ENCODE assay signal across 14 cellular contexts in genomic region chr5:68304421-68305052, GRCh38.
DNase-seq lines count a peak whose midpoint lies in the region; ATAC-seq and TF ChIP-seq lines count a peak whose summit lies in the region.
"Had no signal": no experiment of that assay in that cellular context is flagged by ENCODE, and none has a peak within 500 bp of the region (broad histone marks: within the 10 kb centered on the region; RNA-seq: fewer than 3 reads in every experiment).

No MANE protein-coding gene starts in this region.

- TF ChIP-seq CTCF in A673 (conservative IDR thresholded peaks at IDR 0.05; ENCODE audit: low read depth, low read length), result no peak
- no peak for TF ChIP-seq CTCF in hepatocyte (IDR thresholded peaks at IDR 0.05; ENCODE audit: poor library complexity)

- DNase-seq in A673 (ENCODE audit: low spot score) (peak; percentile 28), EL (peak; percentile 58), hepatocyte (ENCODE audit: low spot score) (peak; percentile 47), putamen (ENCODE audit: low spot score) (no peak), HEK293T (ENCODE audit: extremely low spot score) (no peak)
- no peak for DNase-seq in activated effector memory CD4-positive, alpha-beta T cell treated with anti-CD3 and anti-CD28 coated beads, Interleukin-2, amount 50 U/mL, for 16 hours
- DNase-seq: DMS79 treated with DMSO at 0.1 percent for 48 hours, hippocampal formation, KG1, NCI-H187 treated with DMSO at 0.1 percent for 48 hours, WERI-Rb-1 had no signal

- CTCF ChIA-PET in A673 (lab: Charles Lee), result no interaction called here
- CTCF ChIA-PET in HEK293T (lab: Yijun Ruan, JAX), result no interaction called here

- H3K4me3 ChIP-seq in A673 (ENCODE audit: low read depth, low read length, poor library complexity, severe bottlenecking) (no peak overlapping the region), hepatocyte (no peak overlapping the region)

- BruUV-seq in A673 (replicated peaks; lab: Mats Ljungman, UMichigan), result no TSS peak

- peaks cover 11% of the 10 kb centered on the region for H3K79me2 ChIP-seq in hepatocyte

- ATAC-seq in SK-N-SH treated with all-trans-retinoic acid at 6 μM for 48 hours, result peak; percentile 37
- no peak for ATAC-seq in GM21381 (IDR thresholded peaks at IDR 0.05; ENCODE audit: unreplicated experiment)

- H3K36me3 ChIP-seq in A673 (ENCODE audit: insufficient read depth, low read length, poor library complexity, severe bottlenecking) (peaks cover under 1% of the 10 kb centered on the region), hepatocyte (replicated peaks; ENCODE audit: insufficient read depth, low read depth) (no peaks in the 10 kb centered on the region)
- H3K36me3 ChIP-seq: WERI-Rb-1 had no signal

- H2AFZ ChIP-seq in hepatocyte, result no peak overlapping the region

- no peaks in the 10 kb centered on the region for H3K9me3 ChIP-seq in A673 (ENCODE audit: low read depth, low read length, poor library complexity, severe bottlenecking)
- no peaks in the 10 kb centered on the region for H3K9me3 ChIP-seq in hepatocyte (ENCODE audit: low read depth)

- no peaks in the 10 kb centered on the region for H3K9me2 ChIP-seq in hepatocyte (replicated peaks; ENCODE audit: insufficient read depth)

- 53% methylated on average over 3 of the region's 3 CpGs for WGBS in hepatocyte (ENCODE audit: low lambda C conversion rate, missing lambda C conversion rate)

- H3K27me3 ChIP-seq in A673 (replicated peaks; ENCODE audit: insufficient read depth, low read depth, low read length, poor library complexity) (no peaks in the 10 kb centered on the region), hepatocyte (no peaks in the 10 kb centered on the region)

- H4K20me1 ChIP-seq in hepatocyte (ENCODE audit: insufficient read depth, poor library complexity, severe bottlenecking), result no peaks in the 10 kb centered on the region

- H3K4me2 ChIP-seq in hepatocyte, result no peak overlapping the region

- H3K27ac ChIP-seq in A673 (ENCODE audit: low read depth, low read length, poor library complexity, severe bottlenecking), result no peak overlapping the region
- H3K27ac ChIP-seq in hepatocyte, result peak overlapping the region; percentile 45
- H3K27ac ChIP-seq: C4-2B, WERI-Rb-1 had no signal

- intact Hi-C loops in A673 (cut with micrococcal nuclease; ENCODE audit: unreplicated experiment), result no loop called here

- peaks cover 10% of the 10 kb centered on the region for H3K4me1 ChIP-seq in A673 (ENCODE audit: insufficient read depth, low read length, poor library complexity, severe bottlenecking)
- H3K4me1 ChIP-seq in hepatocyte (ENCODE audit: insufficient read depth), result peaks cover 18% of the 10 kb centered on the region

- POLR2A ChIA-PET in A673 (lab: Charles Lee; ENCODE audit: low non-redundant PET) (interaction anchor here (1.1 kb wide), 1 partner anchor 14 kb away, joined by 3 read pairs; no protein-coding TSS in a partner anchor), HEK293T (lab: Yijun Ruan, JAX) (no interaction called here)

TF ChIP-seq in SK-N-SH treated with all-trans-retinoic acid at 6 μM for 48 hours, 23 proteins besides CTCF, POLR2A, EP300 and RAD21 (continues in another document):
- no peak for TF ChIP-seq BACH2 (CRISPR knock-in tag; IDR thresholded peaks at IDR 0.05; ENCODE audit: borderline replicate concordance)
- TF ChIP-seq TSHZ2 (CRISPR knock-in tag; IDR thresholded peaks at IDR 0.05), result no peak
- peak; percentile 25; the same call in 1 of the 2 replicates for TF ChIP-seq ZC3H10 (CRISPR knock-in tag; IDR thresholded peaks at IDR 0.05)
- TF ChIP-seq TOX (CRISPR knock-in tag; IDR thresholded peaks at IDR 0.05; ENCODE audit: borderline replicate concordance), result 0 out of 2 replicates have a peak, but pooled peaks have one; percentile 33
- TF ChIP-seq, protein P1, sequence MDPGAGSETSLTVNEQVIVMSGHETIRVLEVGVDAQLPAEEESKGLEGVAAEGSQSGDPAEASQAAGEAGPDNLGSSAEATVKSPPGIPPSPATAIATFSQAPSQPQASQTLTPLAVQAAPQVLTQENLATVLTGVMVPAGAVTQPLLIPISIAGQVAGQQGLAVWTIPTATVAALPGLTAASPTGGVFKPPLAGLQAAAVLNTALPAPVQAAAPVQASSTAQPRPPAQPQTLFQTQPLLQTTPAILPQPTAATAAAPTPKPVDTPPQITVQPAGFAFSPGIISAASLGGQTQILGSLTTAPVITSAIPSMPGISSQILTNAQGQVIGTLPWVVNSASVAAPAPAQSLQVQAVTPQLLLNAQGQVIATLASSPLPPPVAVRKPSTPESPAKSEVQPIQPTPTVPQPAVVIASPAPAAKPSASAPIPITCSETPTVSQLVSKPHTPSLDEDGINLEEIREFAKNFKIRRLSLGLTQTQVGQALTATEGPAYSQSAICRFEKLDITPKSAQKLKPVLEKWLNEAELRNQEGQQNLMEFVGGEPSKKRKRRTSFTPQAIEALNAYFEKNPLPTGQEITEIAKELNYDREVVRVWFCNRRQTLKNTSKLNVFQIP (CRISPR knock-in tag; IDR thresholded peaks at IDR 0.05; ENCODE audit: borderline replicate concordance, low read depth), result no peak
- TF ChIP-seq ZNF565 (CRISPR knock-in tag; conservative IDR thresholded peaks at IDR 0.05; ENCODE audit: low read depth), result no peak
- no peak for TF ChIP-seq TCF4 (CRISPR knock-in tag; IDR thresholded peaks at IDR 0.05; ENCODE audit: borderline replicate concordance)

TF ChIP-seq in HEK293T, 16 proteins besides CTCF, POLR2A, EP300 and RAD21:
- no peak for TF ChIP-seq SP1 (IDR thresholded peaks at IDR 0.05)
- TF ChIP-seq NFRKB (IDR thresholded peaks at IDR 0.05), result no peak
- no peak for TF ChIP-seq BHLHE40 (IDR thresholded peaks at IDR 0.05; ENCODE audit: borderline replicate concordance)
- TF ChIP-seq HDGF (IDR thresholded peaks at IDR 0.05; ENCODE audit: borderline replicate concordance), result no peak
- TF ChIP-seq FOXA1 (IDR thresholded peaks at IDR 0.05), result no peak
- no peak for TF ChIP-seq ELF4 (IDR thresholded peaks at IDR 0.05)
- no peak for TF ChIP-seq ARNT (IDR thresholded peaks at IDR 0.05)
- no peak for TF ChIP-seq FOXK2 (IDR thresholded peaks at IDR 0.05)
- TF ChIP-seq LEF1 (IDR thresholded peaks at IDR 0.05; ENCODE audit: borderline replicate concordance), result no peak
- TF ChIP-seq FOXM1 (IDR thresholded peaks at IDR 0.05; ENCODE audit: borderline replicate concordance), result no peak
- TF ChIP-seq TARDBP (IDR thresholded peaks at IDR 0.05), result no peak
- no peak for TF ChIP-seq L3MBTL2 (conservative IDR thresholded peaks at IDR 0.05)
- TF ChIP-seq, protein P2, sequence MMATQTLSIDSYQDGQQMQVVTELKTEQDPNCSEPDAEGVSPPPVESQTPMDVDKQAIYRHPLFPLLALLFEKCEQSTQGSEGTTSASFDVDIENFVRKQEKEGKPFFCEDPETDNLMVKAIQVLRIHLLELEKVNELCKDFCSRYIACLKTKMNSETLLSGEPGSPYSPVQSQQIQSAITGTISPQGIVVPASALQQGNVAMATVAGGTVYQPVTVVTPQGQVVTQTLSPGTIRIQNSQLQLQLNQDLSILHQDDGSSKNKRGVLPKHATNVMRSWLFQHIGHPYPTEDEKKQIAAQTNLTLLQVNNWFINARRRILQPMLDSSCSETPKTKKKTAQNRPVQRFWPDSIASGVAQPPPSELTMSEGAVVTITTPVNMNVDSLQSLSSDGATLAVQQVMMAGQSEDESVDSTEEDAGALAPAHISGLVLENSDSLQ (IDR thresholded peaks at IDR 0.05), result no peak
- no peak for TF ChIP-seq SUZ12 (IDR thresholded peaks at IDR 0.05)
- no peak for TF ChIP-seq ZNF384 (IDR thresholded peaks at IDR 0.05)
- no peak for TF ChIP-seq CTBP1 (IDR thresholded peaks at IDR 0.05; ENCODE audit: borderline replicate concordance)

Comparison
In these comparisons a context has a peak if more than half of its experiments do, and no peak if none do; other contexts are left out.
1. DNase-seq: peak in A673 (single experiment), EL (single experiment) and hepatocyte (single experiment); none in activated effector memory CD4-positive, alpha-beta T cell treated with anti-CD3 and anti-CD28 coated beads, Interleukin-2, amount 50 U/mL, for 16 hours (single experiment), putamen (single experiment) and HEK293T (single experiment).